In genomic region chr1:209485167-209485566, GRCh38 we compare ENCODE assay signal across 12 cellular contexts.
A peak's percentile ranks its signal among the peaks of the same experiment; 100 is the strongest.
DNase-seq lines count a peak whose midpoint lies in the region; ATAC-seq and TF ChIP-seq lines count a peak whose summit lies in the region.
"Had no signal": no experiment of that assay in that cellular context is flagged by ENCODE, and none has a peak within 500 bp of the region (broad histone marks: within the 10 kb centered on the region; RNA-seq: fewer than 3 reads in every experiment).

No MANE protein-coding gene starts in this region.

- peak; percentile 73 for DNase-seq in A172 (ENCODE audit: low spot score)
- peak; percentile 57 for DNase-seq in HS-27A (ENCODE audit: low read depth)
- peak; percentile 4 for DNase-seq in RKO (ENCODE audit: low spot score)
- DNase-seq in fibroblast of the aortic adventitia (ENCODE audit: low read depth) = peak; percentile 25
- DNase-seq in NCI-H1417 (lab: John Stamatoyannopoulos, UW) = no peak
- no peak for DNase-seq in mucosa of gallbladder (ENCODE audit: low spot score)
- DNase-seq in natural killer cell treated with Interleukin-12 subunit alpha and Interleukin-12 subunit beta and Interleukin-15 and Interleukin-18, amount 100 ng/mL, for 72 hours (ENCODE audit: low spot score) = no peak
- no peak for DNase-seq in stimulated activated CD4-positive, alpha-beta T cell treated with anti-CD3 and anti-CD28 coated beads, Interleukin-1b, Interleukin-23, amount 100 ng/mL, for 48 hours
- DNase-seq: activated T-cell treated with anti-CD3 and anti-CD28 coated beads, Interleukin-2, amount 50 U/mL, for 72 hours; stimulated activated naive CD4-positive, alpha-beta T cell had no signal

- H3K9me3 Mint-ChIP-seq in natural killer cell treated with Interleukin-12 subunit alpha and Interleukin-12 subunit beta and Interleukin-15 and Interleukin-18, amount 100 ng/mL, for 72 hours = peaks cover 2% of the 10 kb centered on the region
- H3K9me3 Mint-ChIP-seq: activated T-cell treated with anti-CD3 and anti-CD28 coated beads, Interleukin-2, amount 50 U/mL, for 72 hours; IgD-negative memory B cell had no signal

- H3K4me1 Mint-ChIP-seq in natural killer cell treated with Interleukin-12 subunit alpha and Interleukin-12 subunit beta and Interleukin-15 and Interleukin-18, amount 100 ng/mL, for 72 hours (ENCODE audit: low read depth in 2 of 2) = no peaks in the 10 kb centered on the region
- H3K4me1 Mint-ChIP-seq: IgD-negative memory B cell had no signal

- no peak for TF ChIP-seq CTCF in fibroblast of the aortic adventitia (IDR thresholded peaks at IDR 0.05; ENCODE audit: insufficient read depth, low read length)

- peaks cover 3 to 10% of the 10 kb centered on the region in 2 donors for H3K27me3 Mint-ChIP-seq in natural killer cell treated with Interleukin-12 subunit alpha and Interleukin-12 subunit beta and Interleukin-15 and Interleukin-18, amount 100 ng/mL, for 72 hours

- no peak overlapping the region for H3K4me3 ChIP-seq in fibroblast of the aortic adventitia (ENCODE audit: low read depth, low read length)
- H3K4me3 ChIP-seq: coronary artery had no signal

- no peaks in the 10 kb centered on the region for H3K36me3 Mint-ChIP-seq in natural killer cell treated with Interleukin-12 subunit alpha and Interleukin-12 subunit beta and Interleukin-15 and Interleukin-18, amount 100 ng/mL, for 72 hours
- H3K36me3 Mint-ChIP-seq: IgD-negative memory B cell had no signal

- no peak overlapping the region for H3K27ac Mint-ChIP-seq in natural killer cell treated with Interleukin-12 subunit alpha and Interleukin-12 subunit beta and Interleukin-15 and Interleukin-18, amount 100 ng/mL, for 72 hours
- H3K27ac Mint-ChIP-seq: activated T-cell treated with anti-CD3 and anti-CD28 coated beads, Interleukin-2, amount 50 U/mL, for 72 hours; IgD-negative memory B cell had no signal

- ATAC-seq in natural killer cell treated with Interleukin-12 subunit alpha and Interleukin-12 subunit beta and Interleukin-15 and Interleukin-18, amount 100 ng/mL, for 72 hours = no peak
- ATAC-seq: activated T-cell treated with anti-CD3 and anti-CD28 coated beads, Interleukin-2, amount 50 U/mL, for 72 hours had no signal

- H3K4me3 Mint-ChIP-seq in natural killer cell treated with Interleukin-12 subunit alpha and Interleukin-12 subunit beta and Interleukin-15 and Interleukin-18, amount 100 ng/mL, for 72 hours = no peak overlapping the region
- H3K4me3 Mint-ChIP-seq: activated T-cell treated with anti-CD3 and anti-CD28 coated beads, Interleukin-2, amount 50 U/mL, for 72 hours; IgD-negative memory B cell had no signal

Comparison
In these comparisons a context has a peak if more than half of its experiments do, and no peak if none do; other contexts are left out.
1. DNase-seq: peak in A172 (single experiment), HS-27A (single experiment), RKO (single experiment) and fibroblast of the aortic adventitia (single experiment); none in NCI-H1417 (0 of 3), mucosa of gallbladder (single experiment), natural killer cell treated with Interleukin-12 subunit alpha and Interleukin-12 subunit beta and Interleukin-15 and Interleukin-18, amount 100 ng/mL, for 72 hours (single experiment) and stimulated activated CD4-positive, alpha-beta T cell treated with anti-CD3 and anti-CD28 coated beads, Interleukin-1b, Interleukin-23, amount 100 ng/mL, for 48 hours (single experiment).